In the genomic region with DNA sequence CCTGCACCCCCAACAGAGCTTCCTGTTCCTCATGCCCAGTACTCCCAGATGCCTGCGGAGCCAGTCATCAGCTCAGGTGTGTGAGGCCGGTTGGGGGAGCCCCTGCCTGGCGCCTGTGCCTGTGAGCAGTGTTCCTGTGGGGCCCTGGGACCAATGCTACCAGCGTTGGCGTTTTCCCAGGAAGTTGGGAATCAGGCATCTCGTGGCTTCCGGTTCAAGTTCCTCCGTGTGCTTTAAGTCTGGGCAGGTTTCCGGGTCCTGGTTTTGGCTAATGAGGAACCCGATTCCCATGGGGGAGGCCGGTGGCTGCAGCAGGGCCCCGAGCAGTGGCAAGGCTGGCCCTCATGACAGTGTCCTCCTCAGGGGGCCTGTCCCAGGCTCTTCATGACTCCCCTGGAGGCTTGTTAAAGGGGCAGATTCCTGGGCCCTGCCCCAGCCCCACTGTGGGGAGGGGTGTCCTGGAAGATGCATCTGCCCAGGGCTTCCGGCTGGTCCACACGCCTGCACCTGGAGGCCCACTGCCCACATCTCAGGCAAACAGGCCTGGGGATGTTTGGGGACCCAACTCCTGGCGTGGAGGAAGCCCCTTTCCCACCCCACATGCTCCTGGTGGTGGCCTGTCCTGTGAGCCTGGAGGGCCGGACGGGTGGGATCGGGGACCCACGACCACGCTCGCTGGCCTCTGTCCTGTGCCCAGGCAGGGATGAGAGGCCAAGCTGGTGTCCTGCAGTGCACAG, we compare ENCODE assay signal across 15 cellular contexts. TPM values are rescaled to one million over a fixed set of nuclear protein-coding genes. Genes with fewer than 3 reads are reported as not detected.
DNase-seq lines count a peak whose midpoint lies in the region; ATAC-seq and TF ChIP-seq lines count a peak whose summit lies in the region.
"Had no signal": no experiment of that assay in that cellular context is flagged by ENCODE, and none has a peak within 500 bp of the region (broad histone marks: within the 10 kb centered on the region; RNA-seq: fewer than 3 reads in every experiment).

No MANE protein-coding gene starts in this region.

- H4K20me1 ChIP-seq in mammary epithelial cell (ENCODE audit: insufficient read depth, low read length), result no peaks in the 10 kb centered on the region

- H3K9me3 Mint-ChIP-seq in MCF 10A (ENCODE audit: unreplicated experiment), result no peaks in the 10 kb centered on the region

- H3K4me3 ChIP-seq in mammary epithelial cell (replicated peaks in 1 of 3; ENCODE audit: insufficient read depth in 1 of 3, low read depth in 2 of 3, low read length in 3 of 3) (no peak overlapping the region), spleen (peak overlapping the region in 1 of 8 donors; percentile 35)
- H3K4me3 ChIP-seq: colonic mucosa, tibial nerve had no signal

- no peak overlapping the region for H3K9ac ChIP-seq in mammary epithelial cell (ENCODE audit: insufficient read depth, low read length)

- no TSS peak for BruUV-seq in MCF 10A (replicated peaks; lab: Mats Ljungman, UMichigan)
- no TSS peak for BruUV-seq in mammary epithelial cell (replicated peaks; lab: Mats Ljungman, UMichigan)

- POLR2A ChIA-PET in MCF 10A (lab: Yijun Ruan, JAX), result no interaction called here

- H3K27ac ChIP-seq in mammary epithelial cell (ENCODE audit: insufficient read depth, low read depth, low read length), result no peak overlapping the region
- peak overlapping the region in 6 of 8 donors; percentile 73 to 89 (median 83) for H3K27ac ChIP-seq in spleen
- H3K27ac ChIP-seq: colonic mucosa, tibial nerve, WERI-Rb-1 had no signal

- peaks cover 17% of the 10 kb centered on the region for H3K4me1 ChIP-seq in mammary epithelial cell (ENCODE audit: insufficient read depth, low read length)
- peaks cover 7 to 68% (median 36%) of the 10 kb centered on the region in 6 donors for H3K4me1 ChIP-seq in spleen
- H3K4me1 ChIP-seq: colonic mucosa, tibial nerve had no signal

- H3K36me3 ChIP-seq in mammary epithelial cell (ENCODE audit: insufficient read depth, low read length) (no peaks in the 10 kb centered on the region), spleen (no peaks in the 10 kb centered on the region)
- H3K36me3 ChIP-seq: colonic mucosa, tibial nerve had no signal

- ATAC-seq in HG03095 (IDR thresholded peaks at IDR 0.05; ENCODE audit: unreplicated experiment), result no peak

- CTCF ChIA-PET in MCF 10A (lab: Yijun Ruan, JAX), result interaction anchor here (0.6 to 1.4 kb wide), 3 partner anchors 17 to 1988 kb away, joined by 3 to 5 read pairs (median 3); no protein-coding TSS in a partner anchor
- CTCF ChIA-PET in mammary epithelial cell (lab: Charles Lee; ENCODE audit: low non-redundant PET), result no interaction called here

- WGBS in mammary epithelial cell (ENCODE audit: low coverage, missing lambda C conversion rate), result 80% methylated on average over 19 of the region's 21 CpGs
- WGBS in spleen, 5 donors, result 36 to 55% (median 51%) methylated on average over 6 to 21 of the region's 21 CpGs

- no peak for TF ChIP-seq POLR2A in spleen (IDR thresholded peaks at IDR 0.05)

- dilution Hi-C loops in mammary epithelial cell (cut with HindIII; ENCODE audit: low sequenced_read_pairs), result no loop called here

- no peaks in the 10 kb centered on the region for H3K79me2 ChIP-seq in mammary epithelial cell (ENCODE audit: insufficient read depth, low read length)

- H3K4me3 Mint-ChIP-seq in MCF 10A (ENCODE audit: unreplicated experiment), result no peak overlapping the region

- in situ Hi-C loops in mammary epithelial cell (cut with MboI; ENCODE audit: low sequenced_read_pairs in 2 of 2), result no loop called here
- in situ Hi-C loops in KBM-7 (cut with MboI; ENCODE audit: low pct_unique_long_range_greater_than_20kb, low sequenced_read_pairs), result no loop called here

- no peak overlapping the region for H3K4me2 ChIP-seq in mammary epithelial cell (ENCODE audit: insufficient read depth, low read depth, low read length)

- no peaks in the 10 kb centered on the region for H3K36me3 Mint-ChIP-seq in MCF 10A (ENCODE audit: insufficient read depth, unreplicated experiment)

- TF ChIP-seq CTCF in MCF 10A (IDR thresholded peaks at IDR 0.05; ENCODE audit: unreplicated experiment) (no peak), mammary epithelial cell (conservative IDR thresholded peaks at IDR 0.05 in 1 of 2, IDR thresholded peaks at IDR 0.05 in 1 of 2; ENCODE audit: extremely low read depth in 1 of 2, insufficient read depth in 1 of 2, low read depth in 1 of 2, low read length in 2 of 2) (no peak), spleen (IDR thresholded peaks at IDR 0.05 in 8 of 11, conservative IDR thresholded peaks at IDR 0.05 in 3 of 11) (no peak)

- H2AFZ ChIP-seq in mammary epithelial cell (ENCODE audit: low read depth, low read length), result no peak overlapping the region

- intact Hi-C loops in MCF 10A (cut with micrococcal nuclease) (no loop called here), mammary epithelial cell (cut with micrococcal nuclease) (no loop called here), spleen (cut with DNase I; ENCODE audit: low total_unique reads) (no loop called here)

- H3K4me1 Mint-ChIP-seq in MCF 10A (ENCODE audit: insufficient read depth, unreplicated experiment), result peaks cover 10% of the 10 kb centered on the region

- H3K27me3 Mint-ChIP-seq in MCF 10A (ENCODE audit: insufficient read depth, unreplicated experiment), result peaks cover 11% of the 10 kb centered on the region

- no peak overlapping the region for H3K27ac Mint-ChIP-seq in MCF 10A (ENCODE audit: low read depth, unreplicated experiment)

- DNase-seq in MCF 10A (ENCODE audit: unreplicated experiment) (peak; percentile 24), mammary epithelial cell (no peak), KBM-7 (peak; percentile 47), cerebellar cortex (ENCODE audit: low spot score) (peak; percentile 22), spleen (no peak), medulla oblongata (ENCODE audit: extremely low spot score) (no peak)
- DNase-seq in effector CD8-positive, alpha-beta T cell (lab: John Stamatoyannopoulos, UW), result no peak
- DNase-seq: colonic mucosa; NCI-H1694; stimulated activated CD4-positive, alpha-beta T cell treated with anti-CD3 and anti-CD28 coated beads, Interleukin-4, amount 100 ng/mL, for 4 hours; WERI-Rb-1 had no signal

- H3K27me3 ChIP-seq in mammary epithelial cell (ENCODE audit: insufficient read depth, low read length) (no peaks in the 10 kb centered on the region), spleen (replicated peaks in 1 of 7) (peaks cover 0 to 29% (median 0%) of the 10 kb centered on the region in 7 donors)
- H3K27me3 ChIP-seq: colonic mucosa had no signal

- H3K9me3 ChIP-seq in mammary epithelial cell (replicated peaks; ENCODE audit: insufficient read depth, low read length) (no peaks in the 10 kb centered on the region), spleen (no peaks in the 10 kb centered on the region)
- H3K9me3 ChIP-seq: colonic mucosa, tibial nerve had no signal

RNA-seq across cellular contexts. Expression of a gene that starts 26.2 kb away (rescaled TPM):
- 0.37 and 0.82 TPM in 2 replicates for total RNA-seq in MCF 10A (2022)
- 1 to 10 TPM; 2.5 to 6.9 TPM for total RNA-seq in mammary epithelial cell
- polyA plus RNA-seq in mammary epithelial cell, result 2.5 TPM
- polyA minus RNA-seq in mammary epithelial cell, result 2.6 TPM
- total RNA-seq in spleen, result 1 to 10 TPM in 5 of 7 donors, under 1 TPM in 2; 0.63 to 4.3 (median 1.6) TPM
- polyA plus RNA-seq in spleen, result under 1 TPM; 0.11 to 0.48 (median 0.21) TPM
- total RNA-seq: epithelial cell of proximal tubule, osteoblast had no signal

RNA-seq across cellular contexts. Expression of a gene that starts 28.6 kb away (rescaled TPM):
- total RNA-seq in MCF 10A (2022), result 25.3 and 29.8 TPM in 2 replicates
- 10 to 100 TPM in 1 of 2 donors, 1 to 10 TPM in 1; 8.3 to 26.6 TPM for total RNA-seq in mammary epithelial cell
- 22.0 TPM for polyA plus RNA-seq in mammary epithelial cell
- 23.6 TPM for polyA minus RNA-seq in mammary epithelial cell
- total RNA-seq in spleen, result 10 to 100 TPM; 21.0 to 28.0 (median 26.4) TPM
- polyA plus RNA-seq in spleen, result 10 to 100 TPM; 20.1 to 28.3 (median 24.2) TPM

RNA-seq across cellular contexts. Expression of a gene that starts 53.7 kb away (rescaled TPM):
- total RNA-seq in MCF 10A (2022) (21.9 and 29.7 TPM in 2 replicates), mammary epithelial cell (10 to 100 TPM; 44.2 to 48.6 TPM), spleen (10 to 100 TPM; 23.7 to 45.9 (median 32.5) TPM)
- polyA plus RNA-seq in mammary epithelial cell (57.0 TPM), spleen (10 to 100 TPM; 19.9 to 35.7 (median 20.9) TPM)
- polyA minus RNA-seq in mammary epithelial cell, result 57.2 TPM

Comparison
In these comparisons a context has a peak if more than half of its experiments do, and no peak if none do; other contexts are left out.
1. DNase-seq: peak in MCF 10A (single experiment), KBM-7 (single experiment) and cerebellar cortex (single experiment); none in mammary epithelial cell (single experiment), spleen (single experiment), effector CD8-positive, alpha-beta T cell (single experiment) and medulla oblongata (single experiment).